Comparison of ENCODE assay signal across 9 cellular contexts in the genomic region with DNA sequence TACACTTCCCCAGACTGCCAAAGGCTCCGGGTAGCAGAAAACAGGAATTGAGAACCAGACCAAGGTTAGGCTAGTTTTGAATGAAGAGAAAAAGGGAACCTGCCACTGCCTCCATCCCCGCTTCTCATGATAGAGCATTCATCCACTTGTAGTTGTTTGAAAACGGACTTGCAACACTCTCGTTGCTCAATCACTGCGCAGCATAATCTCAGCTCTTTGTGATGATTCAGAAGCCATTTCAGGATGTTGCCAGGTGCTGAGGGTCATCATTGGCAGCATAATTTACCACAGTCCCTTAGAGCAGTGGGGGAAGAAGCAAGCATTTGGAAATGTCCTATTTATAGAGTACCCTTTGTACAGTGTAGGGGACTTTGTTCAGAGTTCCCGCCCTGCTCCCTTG. TPM values are rescaled to one million over a fixed set of nuclear protein-coding genes. Genes with fewer than 3 reads are reported as not detected.
DNase-seq lines count a peak whose midpoint lies in the region; ATAC-seq and TF ChIP-seq lines count a peak whose summit lies in the region.
"Had no signal": no experiment of that assay in that cellular context is flagged by ENCODE, and none has a peak within 500 bp of the region (broad histone marks: within the 10 kb centered on the region; RNA-seq: fewer than 3 reads in every experiment).

No MANE protein-coding gene starts in this region.

- no peak overlapping the region for H3K4me3 Mint-ChIP-seq in naive thymus-derived CD4-positive, alpha-beta T cell
- H3K4me3 Mint-ChIP-seq in activated CD8-positive, alpha-beta memory T cell treated with anti-CD3 and anti-CD28 coated beads, Interleukin-2, amount 10 ng/mL, durations not matched to agents 7 days and 5 days: no peak overlapping the region

- H3K27ac Mint-ChIP-seq in naive thymus-derived CD4-positive, alpha-beta T cell: no peak overlapping the region
- no peak overlapping the region for H3K27ac Mint-ChIP-seq in activated CD8-positive, alpha-beta memory T cell treated with anti-CD3 and anti-CD28 coated beads, Interleukin-2, amount 10 ng/mL, durations not matched to agents 7 days and 5 days

- H3K9me3 Mint-ChIP-seq in naive thymus-derived CD4-positive, alpha-beta T cell: peaks cover 0 to 6% (median 0%) of the 10 kb centered on the region in 11 donors
- H3K9me3 Mint-ChIP-seq in activated CD8-positive, alpha-beta memory T cell treated with anti-CD3 and anti-CD28 coated beads, Interleukin-2, amount 10 ng/mL, durations not matched to agents 7 days and 5 days (ENCODE audit: low read depth): no peaks in the 10 kb centered on the region

- DNase-seq in EL (peak; percentile 30), NCI-H460 (ENCODE audit: extremely low read depth, low read depth) (peak; percentile 11), epithelial cell of proximal tubule (ENCODE audit: low read depth) (peak; percentile 86), glomerular visceral epithelial cell (ENCODE audit: extremely low spot score) (no peak), ureter (ENCODE audit: low spot score) (no peak), cortex of kidney (lab: John Stamatoyannopoulos, UW) (no peak)
- no peak for DNase-seq in naive thymus-derived CD4-positive, alpha-beta T cell
- DNase-seq in activated CD8-positive, alpha-beta memory T cell treated with anti-CD3 and anti-CD28 coated beads, Interleukin-2, amount 10 ng/mL, durations not matched to agents 7 days and 5 days: no peak
- DNase-seq: islet precursor cell had no signal

- H3K4me3 ChIP-seq in epithelial cell of proximal tubule (ENCODE audit: low read depth, low read length): no peak overlapping the region
- no peak overlapping the region for H3K4me3 ChIP-seq in naive thymus-derived CD4-positive, alpha-beta T cell (ENCODE audit: low read length)

- no peaks in the 10 kb centered on the region for H3K9me3 ChIP-seq in naive thymus-derived CD4-positive, alpha-beta T cell (ENCODE audit: control insufficient read depth in 2 of 3, low read length in 3 of 3)

- H3K27me3 ChIP-seq in naive thymus-derived CD4-positive, alpha-beta T cell (ENCODE audit: control insufficient read depth in 2 of 2, insufficient read depth in 2 of 2, low read length in 2 of 2): no peaks in the 10 kb centered on the region

- H3K4me1 ChIP-seq in naive thymus-derived CD4-positive, alpha-beta T cell (ENCODE audit: control insufficient read depth in 2 of 2, insufficient read depth in 2 of 2, low read length in 2 of 2): no peaks in the 10 kb centered on the region

- TF ChIP-seq CTCF in epithelial cell of proximal tubule (conservative IDR thresholded peaks at IDR 0.05; ENCODE audit: low read depth, low read length): no peak

- ATAC-seq in naive thymus-derived CD4-positive, alpha-beta T cell: peak; percentile 89
- ATAC-seq in activated CD8-positive, alpha-beta memory T cell treated with anti-CD3 and anti-CD28 coated beads, Interleukin-2, amount 10 ng/mL, durations not matched to agents 7 days and 5 days: no peak

- CTCF ChIA-PET in naive thymus-derived CD4-positive, alpha-beta T cell (lab: Charles Lee): no interaction called here
- CTCF ChIA-PET in activated CD8-positive, alpha-beta memory T cell treated with anti-CD3 and anti-CD28 coated beads, Interleukin-2, amount 10 ng/mL, durations not matched to agents 7 days and 5 days (lab: Charles Lee): no interaction called here

- H3K36me3 Mint-ChIP-seq in naive thymus-derived CD4-positive, alpha-beta T cell: peaks cover 0 to 12% (median 0%) of the 10 kb centered on the region in 5 donors
- H3K36me3 Mint-ChIP-seq in activated CD8-positive, alpha-beta memory T cell treated with anti-CD3 and anti-CD28 coated beads, Interleukin-2, amount 10 ng/mL, durations not matched to agents 7 days and 5 days: peaks cover 2% of the 10 kb centered on the region

- intact Hi-C loops in naive thymus-derived CD4-positive, alpha-beta T cell (cut with micrococcal nuclease): no loop called here

- POLR2A ChIA-PET in naive thymus-derived CD4-positive, alpha-beta T cell (lab: Charles Lee): no interaction called here

- peaks cover 14 to 37% (median 21%) of the 10 kb centered on the region in 5 donors for H3K27me3 Mint-ChIP-seq in naive thymus-derived CD4-positive, alpha-beta T cell
- peaks cover 40% of the 10 kb centered on the region for H3K27me3 Mint-ChIP-seq in activated CD8-positive, alpha-beta memory T cell treated with anti-CD3 and anti-CD28 coated beads, Interleukin-2, amount 10 ng/mL, durations not matched to agents 7 days and 5 days

- H3K36me3 ChIP-seq in naive thymus-derived CD4-positive, alpha-beta T cell (ENCODE audit: control insufficient read depth in 2 of 3, insufficient read depth in 3 of 3, low read length in 3 of 3): no peaks in the 10 kb centered on the region

- H3K27ac ChIP-seq in naive thymus-derived CD4-positive, alpha-beta T cell (ENCODE audit: low read depth, low read length): no peak overlapping the region

- no peaks in the 10 kb centered on the region for H3K4me1 Mint-ChIP-seq in naive thymus-derived CD4-positive, alpha-beta T cell
- no peaks in the 10 kb centered on the region for H3K4me1 Mint-ChIP-seq in activated CD8-positive, alpha-beta memory T cell treated with anti-CD3 and anti-CD28 coated beads, Interleukin-2, amount 10 ng/mL, durations not matched to agents 7 days and 5 days

RNA-seq across cellular contexts. Expression of gene KCNK13, which starts 25.6 kb away (rescaled TPM):
- not detected in 2 replicates for total RNA-seq in NCI-H460 (2014; rRNA removed; shearing (Covaris generic))
- not detected in 2 replicates for polyA plus RNA-seq in NCI-H460 (2014; cell fraction: nucleus; rRNA removed)
- total RNA-seq in epithelial cell of proximal tubule: 0.12 and 0.22 TPM in 2 replicates
- under 1 TPM in 3 of 5 experiments, not detected in 2; 0.19 to 0.73 (median 0.27) TPM for total RNA-seq in naive thymus-derived CD4-positive, alpha-beta T cell
- not detected for polyA plus RNA-seq in naive thymus-derived CD4-positive, alpha-beta T cell
- total RNA-seq in ureter: 0.39 TPM
- under 1 TPM; 0.21 to 0.23 TPM for total RNA-seq in activated CD8-positive, alpha-beta memory T cell treated with anti-CD3 and anti-CD28 coated beads, Interleukin-2, amount 10 ng/mL, durations not matched to agents 7 days and 5 days

Comparison
In these comparisons a context has a peak if more than half of its experiments do, and no peak if none do; other contexts are left out.
1. DNase-seq: peak in EL (single experiment), NCI-H460 (single experiment) and epithelial cell of proximal tubule (single experiment); none in naive thymus-derived CD4-positive, alpha-beta T cell (0 of 9), glomerular visceral epithelial cell (single experiment), ureter (single experiment), cortex of kidney (single experiment) and activated CD8-positive, alpha-beta memory T cell treated with anti-CD3 and anti-CD28 coated beads, Interleukin-2, amount 10 ng/mL, durations not matched to agents 7 days and 5 days (single experiment).